ENCODE assay signal across 11 cellular contexts in the genomic region with DNA sequence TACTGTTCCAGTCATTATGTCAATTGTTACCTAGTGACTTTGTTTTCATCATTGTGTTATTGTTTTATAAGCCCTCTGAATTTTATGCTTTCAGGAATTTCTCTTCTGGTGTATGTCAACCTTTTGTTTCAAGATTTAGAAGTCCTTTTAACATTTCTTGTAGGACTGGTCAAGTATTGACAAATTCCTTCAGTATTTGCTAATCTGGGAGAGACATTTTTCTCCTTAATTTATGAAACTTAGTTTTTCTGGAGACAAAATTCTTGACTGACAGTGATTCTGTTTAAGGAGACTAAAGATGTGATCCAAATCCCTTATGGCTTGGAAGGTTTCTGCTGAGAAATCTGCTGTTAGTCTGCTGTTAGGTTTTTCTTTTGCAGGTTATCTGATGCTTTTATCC.
"Had no signal": no experiment of that assay in that cellular context is flagged by ENCODE, and none has a peak within 500 bp of the region (broad histone marks: within the 10 kb centered on the region; RNA-seq: fewer than 3 reads in every experiment).

No MANE protein-coding gene starts in this region.

- H3K27ac ChIP-seq: GM23248 had no signal

- H3K4me3 ChIP-seq: GM23248, GM23338, HAP-1 had no signal

- ATAC-seq: GM23338, HCT116 had no signal

- H3K36me3 ChIP-seq: HAP-1 had no signal

- H3K9me3 ChIP-seq: HAP-1 had no signal

- H3K9ac ChIP-seq: GM23248 had no signal

- H3K4me1 ChIP-seq: HAP-1 had no signal

- H3K4me2 ChIP-seq: GM23338 had no signal

- H3K27ac Mint-ChIP-seq: GM23338, H9, HFFc6 had no signal

- FAIRE-seq: H1, H54 had no signal

- DNase-seq: GM23248, GOT3, H7, H9, HCEC 1CT, HFFc6 had no signal

- H3K4me1 Mint-ChIP-seq: GM23338, H9 had no signal

- H3K4me3 Mint-ChIP-seq: GM23338, H9, HFFc6 had no signal

- H2AFZ ChIP-seq: GM23248, GM23338 had no signal
